Comparison of ENCODE assay signal across 1 cellular context in the genomic region with DNA sequence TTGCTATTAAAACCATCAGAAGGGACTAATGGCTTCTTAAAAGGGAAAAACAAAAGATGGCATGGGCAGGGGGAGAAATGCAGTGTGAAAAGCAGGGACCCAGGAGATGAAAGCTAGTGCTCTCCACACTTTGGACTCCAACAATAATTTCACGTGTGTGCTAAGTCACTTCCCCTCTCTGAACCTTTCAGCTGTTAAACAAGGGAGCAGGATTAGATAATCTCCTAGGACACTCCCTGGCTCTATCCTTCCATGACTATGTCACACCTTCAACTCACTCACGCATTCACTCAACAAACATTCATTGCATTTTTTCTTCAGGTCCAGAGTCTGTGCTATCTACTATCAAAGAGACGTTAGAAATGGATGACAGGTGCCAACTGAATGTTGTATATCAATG.
TF ChIP-seq lines count a peak whose summit lies in the region.

No MANE protein-coding gene starts in this region.

TF ChIP-seq in HepG2, 621 proteins besides CTCF, POLR2A, EP300 and RAD21 (continued from another document and continues in another):
- TF ChIP-seq LRRFIP1 (CRISPR knock-in tag; conservative IDR thresholded peaks at IDR 0.05) = no peak
- TF ChIP-seq ZKSCAN5 (CRISPR knock-in tag; IDR thresholded peaks at IDR 0.05) = no peak
- TF ChIP-seq ZNF205 (CRISPR knock-in tag; IDR thresholded peaks at IDR 0.05) = 0 out of 2 replicates have a peak, but pooled peaks have one; percentile 33
- TF ChIP-seq KAT8 (CRISPR knock-in tag; IDR thresholded peaks at IDR 0.05) = no peak
- no peak for TF ChIP-seq MBNL3 (CRISPR knock-in tag; conservative IDR thresholded peaks at IDR 0.05)
- no peak for TF ChIP-seq HNRNPLL (IDR thresholded peaks at IDR 0.05; ENCODE audit: low read depth, low read length, poor library complexity, severe bottlenecking)
- no peak for TF ChIP-seq IRF9 (CRISPR knock-in tag; IDR thresholded peaks at IDR 0.05; ENCODE audit: borderline replicate concordance)
- TF ChIP-seq ZBTB42 (CRISPR knock-in tag; IDR thresholded peaks at IDR 0.05) = no peak
- TF ChIP-seq ZNF616 (CRISPR knock-in tag; IDR thresholded peaks at IDR 0.05; ENCODE audit: low read depth) = no peak
- TF ChIP-seq, protein P1, sequence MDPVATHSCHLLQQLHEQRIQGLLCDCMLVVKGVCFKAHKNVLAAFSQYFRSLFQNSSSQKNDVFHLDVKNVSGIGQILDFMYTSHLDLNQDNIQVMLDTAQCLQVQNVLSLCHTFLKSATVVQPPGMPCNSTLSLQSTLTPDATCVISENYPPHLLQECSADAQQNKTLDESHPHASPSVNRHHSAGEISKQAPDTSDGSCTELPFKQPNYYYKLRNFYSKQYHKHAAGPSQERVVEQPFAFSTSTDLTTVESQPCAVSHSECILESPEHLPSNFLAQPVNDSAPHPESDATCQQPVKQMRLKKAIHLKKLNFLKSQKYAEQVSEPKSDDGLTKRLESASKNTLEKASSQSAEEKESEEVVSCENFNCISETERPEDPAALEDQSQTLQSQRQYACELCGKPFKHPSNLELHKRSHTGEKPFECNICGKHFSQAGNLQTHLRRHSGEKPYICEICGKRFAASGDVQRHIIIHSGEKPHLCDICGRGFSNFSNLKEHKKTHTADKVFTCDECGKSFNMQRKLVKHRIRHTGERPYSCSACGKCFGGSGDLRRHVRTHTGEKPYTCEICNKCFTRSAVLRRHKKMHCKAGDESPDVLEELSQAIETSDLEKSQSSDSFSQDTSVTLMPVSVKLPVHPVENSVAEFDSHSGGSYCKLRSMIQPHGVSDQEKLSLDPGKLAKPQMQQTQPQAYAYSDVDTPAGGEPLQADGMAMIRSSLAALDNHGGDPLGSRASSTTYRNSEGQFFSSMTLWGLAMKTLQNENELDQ (CRISPR knock-in tag; IDR thresholded peaks at IDR 0.05; ENCODE audit: borderline replicate concordance) = no peak
- peak; percentile 99 for TF ChIP-seq ZNF3 (CRISPR knock-in tag; IDR thresholded peaks at IDR 0.05)
- TF ChIP-seq NR1H2 (CRISPR knock-in tag; IDR thresholded peaks at IDR 0.05; ENCODE audit: borderline replicate concordance, low read depth) = no peak
- no peak for TF ChIP-seq POLR2AphosphoS2 (IDR thresholded peaks at IDR 0.05; ENCODE audit: low read depth, low read length)
- TF ChIP-seq FOSL1 (CRISPR knock-in tag; IDR thresholded peaks at IDR 0.05; ENCODE audit: borderline replicate concordance) = no peak
- no peak for TF ChIP-seq ZMAT5 (CRISPR knock-in tag; IDR thresholded peaks at IDR 0.05; ENCODE audit: borderline replicate concordance, low read depth)
- no peak for TF ChIP-seq KLF15 (CRISPR knock-in tag; IDR thresholded peaks at IDR 0.05; ENCODE audit: borderline replicate concordance)
- no peak for TF ChIP-seq ZNF276 (CRISPR knock-in tag; IDR thresholded peaks at IDR 0.05; ENCODE audit: low read depth)
- no peak for TF ChIP-seq ZNF766 (CRISPR knock-in tag; IDR thresholded peaks at IDR 0.05; ENCODE audit: borderline replicate concordance)
- no peak for TF ChIP-seq ZNF678 (CRISPR knock-in tag; IDR thresholded peaks at IDR 0.05)
- TF ChIP-seq TRIM24 (CRISPR knock-in tag; IDR thresholded peaks at IDR 0.05) = no peak
- TF ChIP-seq ZNF816 (CRISPR knock-in tag; IDR thresholded peaks at IDR 0.05; ENCODE audit: borderline replicate concordance) = no peak
- TF ChIP-seq MTA1 (CRISPR knock-in tag; IDR thresholded peaks at IDR 0.05; ENCODE audit: borderline replicate concordance) = no peak
- no peak for TF ChIP-seq PHB2 (IDR thresholded peaks at IDR 0.05; ENCODE audit: partially characterized antibody)
- TF ChIP-seq, protein P2, sequence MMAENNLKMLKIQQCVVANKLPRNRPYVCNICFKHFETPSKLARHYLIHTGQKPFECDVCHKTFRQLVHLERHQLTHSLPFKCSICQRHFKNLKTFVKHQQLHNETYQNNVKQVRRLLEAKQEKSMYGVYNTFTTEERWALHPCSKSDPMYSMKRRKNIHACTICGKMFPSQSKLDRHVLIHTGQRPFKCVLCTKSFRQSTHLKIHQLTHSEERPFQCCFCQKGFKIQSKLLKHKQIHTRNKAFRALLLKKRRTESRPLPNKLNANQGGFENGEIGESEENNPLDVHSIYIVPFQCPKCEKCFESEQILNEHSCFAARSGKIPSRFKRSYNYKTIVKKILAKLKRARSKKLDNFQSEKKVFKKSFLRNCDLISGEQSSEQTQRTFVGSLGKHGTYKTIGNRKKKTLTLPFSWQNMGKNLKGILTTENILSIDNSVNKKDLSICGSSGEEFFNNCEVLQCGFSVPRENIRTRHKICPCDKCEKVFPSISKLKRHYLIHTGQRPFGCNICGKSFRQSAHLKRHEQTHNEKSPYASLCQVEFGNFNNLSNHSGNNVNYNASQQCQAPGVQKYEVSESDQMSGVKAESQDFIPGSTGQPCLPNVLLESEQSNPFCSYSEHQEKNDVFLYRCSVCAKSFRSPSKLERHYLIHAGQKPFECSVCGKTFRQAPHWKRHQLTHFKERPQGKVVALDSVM (CRISPR knock-in tag; IDR thresholded peaks at IDR 0.05) = no peak
- TF ChIP-seq ZNF34 (CRISPR knock-in tag; IDR thresholded peaks at IDR 0.05; ENCODE audit: borderline replicate concordance) = no peak
- TF ChIP-seq, protein P3, sequence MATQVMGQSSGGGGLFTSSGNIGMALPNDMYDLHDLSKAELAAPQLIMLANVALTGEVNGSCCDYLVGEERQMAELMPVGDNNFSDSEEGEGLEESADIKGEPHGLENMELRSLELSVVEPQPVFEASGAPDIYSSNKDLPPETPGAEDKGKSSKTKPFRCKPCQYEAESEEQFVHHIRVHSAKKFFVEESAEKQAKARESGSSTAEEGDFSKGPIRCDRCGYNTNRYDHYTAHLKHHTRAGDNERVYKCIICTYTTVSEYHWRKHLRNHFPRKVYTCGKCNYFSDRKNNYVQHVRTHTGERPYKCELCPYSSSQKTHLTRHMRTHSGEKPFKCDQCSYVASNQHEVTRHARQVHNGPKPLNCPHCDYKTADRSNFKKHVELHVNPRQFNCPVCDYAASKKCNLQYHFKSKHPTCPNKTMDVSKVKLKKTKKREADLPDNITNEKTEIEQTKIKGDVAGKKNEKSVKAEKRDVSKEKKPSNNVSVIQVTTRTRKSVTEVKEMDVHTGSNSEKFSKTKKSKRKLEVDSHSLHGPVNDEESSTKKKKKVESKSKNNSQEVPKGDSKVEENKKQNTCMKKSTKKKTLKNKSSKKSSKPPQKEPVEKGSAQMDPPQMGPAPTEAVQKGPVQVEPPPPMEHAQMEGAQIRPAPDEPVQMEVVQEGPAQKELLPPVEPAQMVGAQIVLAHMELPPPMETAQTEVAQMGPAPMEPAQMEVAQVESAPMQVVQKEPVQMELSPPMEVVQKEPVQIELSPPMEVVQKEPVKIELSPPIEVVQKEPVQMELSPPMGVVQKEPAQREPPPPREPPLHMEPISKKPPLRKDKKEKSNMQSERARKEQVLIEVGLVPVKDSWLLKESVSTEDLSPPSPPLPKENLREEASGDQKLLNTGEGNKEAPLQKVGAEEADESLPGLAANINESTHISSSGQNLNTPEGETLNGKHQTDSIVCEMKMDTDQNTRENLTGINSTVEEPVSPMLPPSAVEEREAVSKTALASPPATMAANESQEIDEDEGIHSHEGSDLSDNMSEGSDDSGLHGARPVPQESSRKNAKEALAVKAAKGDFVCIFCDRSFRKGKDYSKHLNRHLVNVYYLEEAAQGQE (IDR thresholded peaks at IDR 0.05; ENCODE audit: borderline replicate concordance in 1 of 2, low read depth in 1 of 2, low read length in 2 of 2) = no peak
- no peak for TF ChIP-seq FOXM1 (CRISPR knock-in tag; IDR thresholded peaks at IDR 0.05)
- TF ChIP-seq SCMH1 (CRISPR knock-in tag; IDR thresholded peaks at IDR 0.05; ENCODE audit: borderline replicate concordance) = no peak
- TF ChIP-seq, protein P4, sequence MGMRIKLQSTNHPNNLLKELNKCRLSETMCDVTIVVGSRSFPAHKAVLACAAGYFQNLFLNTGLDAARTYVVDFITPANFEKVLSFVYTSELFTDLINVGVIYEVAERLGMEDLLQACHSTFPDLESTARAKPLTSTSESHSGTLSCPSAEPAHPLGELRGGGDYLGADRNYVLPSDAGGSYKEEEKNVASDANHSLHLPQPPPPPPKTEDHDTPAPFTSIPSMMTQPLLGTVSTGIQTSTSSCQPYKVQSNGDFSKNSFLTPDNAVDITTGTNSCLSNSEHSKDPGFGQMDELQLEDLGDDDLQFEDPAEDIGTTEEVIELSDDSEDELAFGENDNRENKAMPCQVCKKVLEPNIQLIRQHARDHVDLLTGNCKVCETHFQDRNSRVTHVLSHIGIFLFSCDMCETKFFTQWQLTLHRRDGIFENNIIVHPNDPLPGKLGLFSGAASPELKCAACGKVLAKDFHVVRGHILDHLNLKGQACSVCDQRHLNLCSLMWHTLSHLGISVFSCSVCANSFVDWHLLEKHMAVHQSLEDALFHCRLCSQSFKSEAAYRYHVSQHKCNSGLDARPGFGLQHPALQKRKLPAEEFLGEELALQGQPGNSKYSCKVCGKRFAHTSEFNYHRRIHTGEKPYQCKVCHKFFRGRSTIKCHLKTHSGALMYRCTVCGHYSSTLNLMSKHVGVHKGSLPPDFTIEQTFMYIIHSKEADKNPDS (CRISPR knock-in tag; IDR thresholded peaks at IDR 0.05) = no peak
- no peak for TF ChIP-seq ZNF552 (CRISPR knock-in tag; IDR thresholded peaks at IDR 0.05; ENCODE audit: borderline replicate concordance)
- no peak for TF ChIP-seq SOX13 (IDR thresholded peaks at IDR 0.05)
- TF ChIP-seq SOX13 (CRISPR knock-in tag; conservative IDR thresholded peaks at IDR 0.05 in 1 of 2, IDR thresholded peaks at IDR 0.05 in 1 of 2) = peak in 1 of 2 experiments; percentile 66; a peak in 2 of 4 replicates
- TF ChIP-seq MEF2D (CRISPR knock-in tag; IDR thresholded peaks at IDR 0.05) = no peak
- no peak for TF ChIP-seq DNMT3B (CRISPR knock-in tag; conservative IDR thresholded peaks at IDR 0.05)
- no peak for TF ChIP-seq ZFP62 (CRISPR knock-in tag; IDR thresholded peaks at IDR 0.05)
- TF ChIP-seq, protein P5, sequence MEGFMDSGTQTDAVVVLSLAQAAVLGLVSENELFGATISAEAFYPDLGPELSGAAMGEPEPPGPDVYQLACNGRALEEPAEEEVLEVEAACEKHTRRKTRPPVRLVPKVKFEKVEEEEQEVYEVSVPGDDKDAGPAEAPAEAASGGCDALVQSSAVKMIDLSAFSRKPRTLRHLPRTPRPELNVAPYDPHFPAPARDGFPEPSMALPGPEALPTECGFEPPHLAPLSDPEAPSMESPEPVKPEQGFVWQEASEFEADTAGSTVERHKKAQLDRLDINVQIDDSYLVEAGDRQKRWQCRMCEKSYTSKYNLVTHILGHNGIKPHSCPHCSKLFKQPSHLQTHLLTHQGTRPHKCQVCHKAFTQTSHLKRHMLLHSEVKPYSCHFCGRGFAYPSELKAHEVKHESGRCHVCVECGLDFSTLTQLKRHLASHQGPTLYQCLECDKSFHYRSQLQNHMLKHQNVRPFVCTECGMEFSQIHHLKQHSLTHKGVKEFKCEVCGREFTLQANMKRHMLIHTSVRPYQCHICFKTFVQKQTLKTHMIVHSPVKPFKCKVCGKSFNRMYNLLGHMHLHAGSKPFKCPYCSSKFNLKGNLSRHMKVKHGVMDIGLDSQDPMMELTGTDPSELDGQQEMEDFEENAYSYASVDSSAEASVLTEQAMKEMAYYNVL (CRISPR knock-in tag; IDR thresholded peaks at IDR 0.05; ENCODE audit: borderline replicate concordance) = peak; percentile 55; the same call in 1 of the 2 replicates
